ENCODE assay signal across 8 cellular contexts in genomic region chr6:145028144-145028818, GRCh38.
DNase-seq lines count a peak whose midpoint lies in the region; ATAC-seq lines count a peak whose summit lies in the region.

No MANE protein-coding gene starts in this region.

- peak; percentile 62 to 66 for DNase-seq in AML-193 (lab: John Stamatoyannopoulos, UW)
- peak; percentile 57 for DNase-seq in NCI-H524 treated with DMSO at 0.1 percent for 48 hours (lab: John Stamatoyannopoulos, UW)
- peak; percentile 17 for DNase-seq in cerebellar cortex (ENCODE audit: low spot score)
- DNase-seq in midbrain (lab: John Stamatoyannopoulos, UW), result peak; percentile 18
- no peak for DNase-seq in activated CD8-positive, alpha-beta memory T cell treated with anti-CD3 and anti-CD28 coated beads, Interleukin-2, amount 50 U/mL, for 4 hours
- no peak for DNase-seq in NCI-H1694 treated with DMSO at 0.1 percent for 48 hours (lab: John Stamatoyannopoulos, UW)

- ATAC-seq in GM18511 (IDR thresholded peaks at IDR 0.05; ENCODE audit: unreplicated experiment), result peak; percentile 86
- peak; percentile 72 for ATAC-seq in HG03039 (IDR thresholded peaks at IDR 0.05; ENCODE audit: unreplicated experiment)

Comparison
In these comparisons a context has a peak if more than half of its experiments do, and no peak if none do; other contexts are left out.
1. DNase-seq: peak in AML-193 (2 of 2), NCI-H524 treated with DMSO at 0.1 percent for 48 hours (single experiment), cerebellar cortex (single experiment) and midbrain (single experiment); none in activated CD8-positive, alpha-beta memory T cell treated with anti-CD3 and anti-CD28 coated beads, Interleukin-2, amount 50 U/mL, for 4 hours (single experiment) and NCI-H1694 treated with DMSO at 0.1 percent for 48 hours (single experiment).